Comparison of ENCODE assay signal across 14 cellular contexts in genomic region chr2:121118951-121119350, GRCh38.
A peak's percentile ranks its signal among the peaks of the same experiment; 100 is the strongest.
DNase-seq lines count a peak whose midpoint lies in the region; TF ChIP-seq lines count a peak whose summit lies in the region.
"Had no signal": no experiment of that assay in that cellular context is flagged by ENCODE, and none has a peak within 500 bp of the region (broad histone marks: within the 10 kb centered on the region; RNA-seq: fewer than 3 reads in every experiment).

No MANE protein-coding gene starts in this region.

- CTCF ChIA-PET in HEK293 (lab: Yijun Ruan, JAX) = interaction anchor here (0.6 kb wide), 1 partner anchor 19 kb away, joined by 4 read pairs; no protein-coding TSS in a partner anchor

- POLR2A ChIA-PET in HEK293 (lab: Yijun Ruan, JAX) = no interaction called here

- no peak overlapping the region for H3K4me3 ChIP-seq in HEK293 (ENCODE audit: low read depth, low read length)

- no peak overlapping the region for H3K27ac ChIP-seq in HEK293 (ENCODE audit: extremely low read depth, low read depth, low read length)
- H3K27ac ChIP-seq: C4-2B had no signal

- H3K9me3 ChIP-seq in HEK293 (ENCODE audit: control insufficient read depth, insufficient read depth, low read depth, low read length) = no peaks in the 10 kb centered on the region

- no peaks in the 10 kb centered on the region for H3K36me3 ChIP-seq in HEK293 (ENCODE audit: control insufficient read depth in 2 of 2, insufficient read depth in 1 of 2, low read length in 2 of 2)

- H3K4me1 ChIP-seq in HEK293 (ENCODE audit: control insufficient read depth, insufficient read depth, low read length) = no peaks in the 10 kb centered on the region

- no peak for TF ChIP-seq CTCF in HEK293 (tag by site-specific recombination; IDR thresholded peaks at IDR 0.05)

- DNase-seq in cerebellum (ENCODE audit: low spot score) = peak; percentile 48
- peak; percentile 53 for DNase-seq in mesenteric fat pad (ENCODE audit: low spot score)
- no peak for DNase-seq in activated CD4-positive, alpha-beta T cell treated with anti-CD3 and anti-CD28 coated beads for 1 hour
- no peak for DNase-seq in COLO829 (ENCODE audit: low spot score)
- no peak for DNase-seq in activated T-cell treated with anti-CD3 and anti-CD28 coated beads, Interleukin-2, amount 50 U/mL, for 48 hours
- DNase-seq: ACHN; AML-193; CD4-positive, alpha-beta T cell; DMS153; DMS79; GF-D8; H9 had no signal

TF ChIP-seq in HEK293, 187 proteins besides CTCF, POLR2A, EP300 and RAD21:
- TF ChIP-seq ZNF555 (tag by site-specific recombination; conservative IDR thresholded peaks at IDR 0.05) (no peak), ZIC2 (tag by site-specific recombination; IDR thresholded peaks at IDR 0.05) (0 out of 2 replicates have a peak, but pooled peaks have one; percentile 24), ZNF48 (tag by site-specific recombination; IDR thresholded peaks at IDR 0.05) (no peak), PBX3 (CRISPR knock-in tag; IDR thresholded peaks at IDR 0.05) (no peak), ZNF529 (tag by site-specific recombination; IDR thresholded peaks at IDR 0.05; ENCODE audit: insufficient replicate concordance) (no peak)

Comparison
In these comparisons a context has a peak if more than half of its experiments do, and no peak if none do; other contexts are left out.
1. DNase-seq: peak in cerebellum (single experiment) and mesenteric fat pad (single experiment); none in activated CD4-positive, alpha-beta T cell treated with anti-CD3 and anti-CD28 coated beads for 1 hour (single experiment), COLO829 (single experiment) and activated T-cell treated with anti-CD3 and anti-CD28 coated beads, Interleukin-2, amount 50 U/mL, for 48 hours (0 of 2).